1 cellular context compared by ENCODE assay signal in genomic region chr3:66320390-66320789, GRCh38.
TF ChIP-seq lines count a peak whose summit lies in the region.

No MANE protein-coding gene starts in this region.

TF ChIP-seq in GM23338, 12 proteins besides CTCF, POLR2A, EP300 and RAD21 (continued from another document):
- no peak for TF ChIP-seq ZNF462 (CRISPR knock-in tag; IDR thresholded peaks at IDR 0.05)
- TF ChIP-seq ETS1 (IDR thresholded peaks at IDR 0.05) = no peak
- TF ChIP-seq REST (IDR thresholded peaks at IDR 0.05; ENCODE audit: unreplicated experiment) = no peak
- TF ChIP-seq EZH2 (IDR thresholded peaks at IDR 0.05; ENCODE audit: low read depth, unreplicated experiment) = no peak
- no peak for TF ChIP-seq CREB1 (CRISPR knock-in tag; IDR thresholded peaks at IDR 0.05; ENCODE audit: low read depth)
- TF ChIP-seq NANOG (IDR thresholded peaks at IDR 0.05; ENCODE audit: borderline replicate concordance) = no peak
- TF ChIP-seq STAT1 (IDR thresholded peaks at IDR 0.05; ENCODE audit: unreplicated experiment) = no peak
- no peak for TF ChIP-seq JUNB (IDR thresholded peaks at IDR 0.05; ENCODE audit: unreplicated experiment)
